8 cellular contexts compared by ENCODE assay signal in the genomic region with DNA sequence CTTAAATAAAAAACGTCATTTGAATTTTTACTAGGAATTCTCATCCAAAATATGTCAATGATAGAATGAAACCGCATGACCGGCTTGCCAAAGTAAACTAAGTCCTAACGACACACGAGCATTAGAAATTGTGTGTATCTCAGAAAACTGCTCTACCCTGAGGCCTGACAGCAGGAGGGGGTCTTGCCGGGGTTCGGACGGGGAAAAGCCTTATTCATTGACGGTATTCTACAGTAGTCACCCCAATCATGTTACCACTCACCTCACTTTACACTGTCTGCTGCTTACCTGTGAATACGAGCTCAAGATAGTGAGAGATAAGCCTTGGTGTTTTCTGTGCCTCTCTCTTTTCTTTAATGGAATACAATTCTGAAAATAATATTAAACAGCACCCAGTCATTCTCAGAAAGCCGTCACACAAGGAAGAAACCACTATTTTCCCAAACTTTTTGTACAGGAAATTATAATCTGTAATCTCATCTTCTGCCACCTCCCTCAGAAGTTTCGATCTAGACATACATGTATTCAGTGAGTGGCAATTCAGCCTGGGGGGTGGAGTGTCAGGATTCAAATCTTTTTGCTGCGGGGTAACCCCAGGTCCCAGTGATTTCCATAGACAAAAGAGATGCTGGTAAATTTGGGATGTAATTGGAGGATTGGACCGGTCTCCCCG. TPM values are rescaled to one million over a fixed set of nuclear protein-coding genes. Genes with fewer than 3 reads are reported as not detected.
DNase-seq lines count a peak whose midpoint lies in the region; ATAC-seq, FAIRE-seq and TF ChIP-seq lines count a peak whose summit lies in the region.

No MANE protein-coding gene starts in this region.

- TF ChIP-seq CTCF in AG04450 (IDR thresholded peaks at IDR 0.05; ENCODE audit: low read depth, low read length) (no peak), kidney (IDR thresholded peaks at IDR 0.05; ENCODE audit: borderline replicate concordance, extremely low read depth, insufficient read depth) (no peak)
- TF ChIP-seq CTCF in activated CD8-positive, alpha-beta T cell treated with anti-CD3 and anti-CD28 coated beads for 36 hours (IDR thresholded peaks at IDR 0.05) = no peak

- no peaks in the 10 kb centered on the region for H3K36me3 Mint-ChIP-seq in activated CD8-positive, alpha-beta T cell treated with anti-CD3 and anti-CD28 coated beads for 36 hours (ENCODE audit: low read depth)
- H3K36me3 Mint-ChIP-seq in memory B cell = peaks cover 4% of the 10 kb centered on the region

- CTCF ChIA-PET in AG04450 (lab: Charles Lee) = interaction anchor here (3.8 kb wide), 1 partner anchor 422 kb away, joined by 64 read pairs; no protein-coding TSS in a partner anchor
- CTCF ChIA-PET in activated CD8-positive, alpha-beta T cell treated with anti-CD3 and anti-CD28 coated beads for 36 hours (lab: Charles Lee) = interaction anchor here (0.6 to 8.8 kb wide), 3 partner anchors 13 to 565 kb away, joined by 3 to 199 read pairs (median 8); a partner anchor contains a TSS

- peak; percentile 11 for ATAC-seq in GM21737 (IDR thresholded peaks at IDR 0.05; ENCODE audit: unreplicated experiment)
- peak; percentile 34 for ATAC-seq in activated CD8-positive, alpha-beta T cell treated with anti-CD3 and anti-CD28 coated beads for 36 hours
- ATAC-seq in memory B cell (ENCODE audit: low read depth) = peak; percentile 6
- ATAC-seq in GM18868 (IDR thresholded peaks at IDR 0.05; ENCODE audit: unreplicated experiment) = no peak

- H3K4me1 ChIP-seq in kidney (ENCODE audit: control insufficient read depth in 1 of 2, insufficient read depth in 1 of 2, low read depth in 1 of 2, low read length in 2 of 2) = peaks cover 4 to 22% of the 10 kb centered on the region in 2 donors

- POLR2A ChIA-PET in AG04450 (lab: Yijun Ruan, JAX) = interaction anchor here (0.6 to 4.5 kb wide), 17 partner anchors 11 to 858 kb away, joined by 3 to 32 read pairs (median 5); a partner anchor contains a TSS
- POLR2A ChIA-PET in activated CD8-positive, alpha-beta T cell treated with anti-CD3 and anti-CD28 coated beads for 36 hours (lab: Charles Lee) = interaction anchor here (1.0 to 3.1 kb wide), 4 partner anchors 10 to 85 kb away, joined by 3 to 28 read pairs (median 10); a partner anchor contains a TSS

- H3K9me3 ChIP-seq in AG04450 (ENCODE audit: control insufficient read depth, insufficient read depth, low read length) (no peaks in the 10 kb centered on the region; the same call in 1 of the 2 replicates), kidney (ENCODE audit: control insufficient read depth in 1 of 2, low read length in 2 of 2) (no peaks in the 10 kb centered on the region)

- no peaks in the 10 kb centered on the region for H3K27me3 ChIP-seq in AG04450 (ENCODE audit: control insufficient read depth, insufficient read depth, low read length)

- intact Hi-C loops in activated CD8-positive, alpha-beta T cell treated with anti-CD3 and anti-CD28 coated beads for 36 hours (cut with micrococcal nuclease) = no loop called here
- intact Hi-C loops in kidney (cut with DNase I) = loop anchor here (5.0 to 10.0 kb wide), 2 partner anchors 420 to 572 kb away; no protein-coding TSS in a partner anchor

- no peak overlapping the region for H3K9ac ChIP-seq in kidney (ENCODE audit: low read length in 2 of 2)

- H3K4me3 ChIP-seq in AG04450 (ENCODE audit: low read depth, low read length) (peak overlapping the region; percentile 74), kidney (ENCODE audit: low read length in 2 of 2) (peak overlapping the region in 1 of 2 donors; percentile 64)

- peaks cover 19% of the 10 kb centered on the region for H3K27me3 Mint-ChIP-seq in activated CD8-positive, alpha-beta T cell treated with anti-CD3 and anti-CD28 coated beads for 36 hours
- no peaks in the 10 kb centered on the region for H3K27me3 Mint-ChIP-seq in memory B cell

- FAIRE-seq in kidney (lab: Jason Lieb, UNC) = no peak

- DNase-seq in AG04450 (ENCODE audit: low read depth, low spot score) (no peak), memory B cell (ENCODE audit: low spot score in 2 of 2) (no peak), kidney (no peak), DMS 273 treated with DMSO at 0.1 percent for 48 hours (lab: John Stamatoyannopoulos, UW) (no peak)
- DNase-seq in activated CD8-positive, alpha-beta T cell treated with anti-CD3 and anti-CD28 coated beads for 36 hours = no peak
- DNase-seq in NK-92 treated with Interleukin-12 subunit alpha and Interleukin-12 subunit beta, amount 100 ng/mL, for 24 hours (lab: John Stamatoyannopoulos, UW) = no peak

- H3K4me1 Mint-ChIP-seq in activated CD8-positive, alpha-beta T cell treated with anti-CD3 and anti-CD28 coated beads for 36 hours (ENCODE audit: low read depth) = peaks cover 50% of the 10 kb centered on the region
- peaks cover 34% of the 10 kb centered on the region for H3K4me1 Mint-ChIP-seq in memory B cell

- H3K27ac ChIP-seq in AG04450 (ENCODE audit: low read depth, low read length) (no peak overlapping the region), kidney (ENCODE audit: low read depth in 2 of 2, low read length in 2 of 2) (no peak overlapping the region)

- no peaks in the 10 kb centered on the region for H3K9me3 Mint-ChIP-seq in activated CD8-positive, alpha-beta T cell treated with anti-CD3 and anti-CD28 coated beads for 36 hours
- H3K9me3 Mint-ChIP-seq in memory B cell = no peaks in the 10 kb centered on the region

- peak overlapping the region; percentile 72 for H3K27ac Mint-ChIP-seq in activated CD8-positive, alpha-beta T cell treated with anti-CD3 and anti-CD28 coated beads for 36 hours
- H3K27ac Mint-ChIP-seq in memory B cell = peak overlapping the region; percentile 95

- H3K4me3 Mint-ChIP-seq in activated CD8-positive, alpha-beta T cell treated with anti-CD3 and anti-CD28 coated beads for 36 hours = peak overlapping the region; percentile 80
- peak overlapping the region; percentile 97 for H3K4me3 Mint-ChIP-seq in memory B cell

- no peaks in the 10 kb centered on the region for H3K36me3 ChIP-seq in kidney (ENCODE audit: control insufficient read depth in 1 of 2, insufficient read depth in 2 of 2, low read length in 2 of 2)

RNA-seq across cellular contexts. Expression of a gene that starts 0.5 kb away (rescaled TPM):
- polyA plus RNA-seq in AG04450 (2011; rRNA removed) (7.6 and 8.1 TPM in 2 replicates), kidney (ENCODE audit: insufficient read depth, low read depth, low replicate concordance) (5.0 TPM)
- 2.9 and 3.3 TPM in 2 replicates for polyA minus RNA-seq in AG04450 (2011; rRNA and poly(A)+ RNA removed)
- 1 to 10 TPM; 3.3 to 3.9 TPM for total RNA-seq in activated CD8-positive, alpha-beta T cell treated with anti-CD3 and anti-CD28 coated beads for 36 hours
- total RNA-seq in kidney = 11.4 TPM

RNA-seq across cellular contexts. Expression of a gene that starts 13.2 kb away (rescaled TPM):
- 30.2 and 34.0 TPM in 2 replicates for polyA plus RNA-seq in AG04450 (2011; rRNA removed)
- 45.2 and 48.7 TPM in 2 replicates for polyA minus RNA-seq in AG04450 (2011; rRNA and poly(A)+ RNA removed)
- 10 to 100 TPM; 36.5 to 41.3 TPM for total RNA-seq in activated CD8-positive, alpha-beta T cell treated with anti-CD3 and anti-CD28 coated beads for 36 hours
- 33.3 TPM for total RNA-seq in kidney
- polyA plus RNA-seq in kidney (ENCODE audit: insufficient read depth, low read depth, low replicate concordance) = 14.8 TPM

RNA-seq across cellular contexts. Expression of a gene that starts 52.0 kb away (rescaled TPM):
- polyA plus RNA-seq in AG04450 (2011; rRNA removed) (14.0 and 16.8 TPM in 2 replicates), kidney (ENCODE audit: insufficient read depth, low read depth, low replicate concordance) (7.0 TPM)
- polyA minus RNA-seq in AG04450 (2011; rRNA and poly(A)+ RNA removed) = 15.5 and 17.5 TPM in 2 replicates
- 1 to 10 TPM; 4.4 to 5.0 TPM for total RNA-seq in activated CD8-positive, alpha-beta T cell treated with anti-CD3 and anti-CD28 coated beads for 36 hours
- total RNA-seq in kidney = 15.7 TPM
